In genomic region chr3:64163755-64164148, GRCh38 we compare ENCODE assay signal across 9 cellular contexts.
A peak's percentile ranks its signal among the peaks of the same experiment; 100 is the strongest.
DNase-seq lines count a peak whose midpoint lies in the region; ATAC-seq and TF ChIP-seq lines count a peak whose summit lies in the region.
"Had no signal": no experiment of that assay in that cellular context is flagged by ENCODE, and none has a peak within 500 bp of the region (broad histone marks: within the 10 kb centered on the region; RNA-seq: fewer than 3 reads in every experiment).

No MANE protein-coding gene starts in this region.

- peak overlapping the region in 7 of 59 donors; percentile 7 to 45 (median 23) for H3K27ac ChIP-seq in dorsolateral prefrontal cortex

- peak; percentile 63 for ATAC-seq in GM18502 (IDR thresholded peaks at IDR 0.05; ENCODE audit: poor library complexity, unreplicated experiment)
- peak; percentile 71 for ATAC-seq in HG03469 (IDR thresholded peaks at IDR 0.05; ENCODE audit: unreplicated experiment)
- no peak for ATAC-seq in activated CD8-positive, alpha-beta T cell treated with anti-CD3 and anti-CD28 coated beads for 36 hours
- ATAC-seq: Panc1 had no signal

- CTCF ChIA-PET in activated CD8-positive, alpha-beta T cell treated with anti-CD3 and anti-CD28 coated beads for 36 hours (lab: Charles Lee): no interaction called here

- peak overlapping the region; percentile 70 for H3K27ac Mint-ChIP-seq in osteocyte (ENCODE audit: unreplicated experiment)
- no peak overlapping the region for H3K27ac Mint-ChIP-seq in activated CD8-positive, alpha-beta T cell treated with anti-CD3 and anti-CD28 coated beads for 36 hours

- no peaks in the 10 kb centered on the region for H3K27me3 ChIP-seq in dorsolateral prefrontal cortex

- peaks cover 44% of the 10 kb centered on the region for H3K4me1 Mint-ChIP-seq in osteocyte (ENCODE audit: unreplicated experiment)
- no peaks in the 10 kb centered on the region for H3K4me1 Mint-ChIP-seq in activated CD8-positive, alpha-beta T cell treated with anti-CD3 and anti-CD28 coated beads for 36 hours (ENCODE audit: low read depth)

- intact Hi-C loops in dorsolateral prefrontal cortex (cut with DNase I): no loop called here
- intact Hi-C loops in activated CD8-positive, alpha-beta T cell treated with anti-CD3 and anti-CD28 coated beads for 36 hours (cut with micrococcal nuclease): no loop called here

- peak overlapping the region in 1 of 59 donors; percentile 1 for H3K4me3 ChIP-seq in dorsolateral prefrontal cortex

- H3K9me3 Mint-ChIP-seq in osteocyte (ENCODE audit: unreplicated experiment): no peaks in the 10 kb centered on the region
- H3K9me3 Mint-ChIP-seq in activated CD8-positive, alpha-beta T cell treated with anti-CD3 and anti-CD28 coated beads for 36 hours: no peaks in the 10 kb centered on the region

- H3K36me3 Mint-ChIP-seq in osteocyte (ENCODE audit: unreplicated experiment): peaks cover 16% of the 10 kb centered on the region
- H3K36me3 Mint-ChIP-seq in activated CD8-positive, alpha-beta T cell treated with anti-CD3 and anti-CD28 coated beads for 36 hours (ENCODE audit: low read depth): no peaks in the 10 kb centered on the region

- no peaks in the 10 kb centered on the region for H3K27me3 Mint-ChIP-seq in osteocyte (ENCODE audit: unreplicated experiment)
- H3K27me3 Mint-ChIP-seq in activated CD8-positive, alpha-beta T cell treated with anti-CD3 and anti-CD28 coated beads for 36 hours: peaks cover 7% of the 10 kb centered on the region

- H3K4me3 Mint-ChIP-seq in osteocyte (ENCODE audit: unreplicated experiment): no peak overlapping the region
- H3K4me3 Mint-ChIP-seq in activated CD8-positive, alpha-beta T cell treated with anti-CD3 and anti-CD28 coated beads for 36 hours: no peak overlapping the region

- DNase-seq in astrocyte of the hippocampus (ENCODE audit: low read depth, low spot score): peak; percentile 58
- no peak for DNase-seq in osteocyte (ENCODE audit: extremely low spot score, unreplicated experiment)
- no peak for DNase-seq in 8988T
- no peak for DNase-seq in dorsolateral prefrontal cortex
- DNase-seq in NCI-H1694 (lab: John Stamatoyannopoulos, UW): no peak
- no peak for DNase-seq in activated CD8-positive, alpha-beta T cell treated with anti-CD3 and anti-CD28 coated beads for 36 hours

- no peak for TF ChIP-seq CTCF in osteocyte (IDR thresholded peaks at IDR 0.05)
- no peak for TF ChIP-seq CTCF in dorsolateral prefrontal cortex (IDR thresholded peaks at IDR 0.05 in 54 of 56, conservative IDR thresholded peaks at IDR 0.05 in 2 of 56; ENCODE audit: low read depth in 1 of 56, partially characterized antibody in 56 of 56)
- no peak for TF ChIP-seq CTCF in activated CD8-positive, alpha-beta T cell treated with anti-CD3 and anti-CD28 coated beads for 36 hours (IDR thresholded peaks at IDR 0.05)

- POLR2A ChIA-PET in activated CD8-positive, alpha-beta T cell treated with anti-CD3 and anti-CD28 coated beads for 36 hours (lab: Charles Lee): no interaction called here
